9 cellular contexts compared by ENCODE assay signal in the genomic region with DNA sequence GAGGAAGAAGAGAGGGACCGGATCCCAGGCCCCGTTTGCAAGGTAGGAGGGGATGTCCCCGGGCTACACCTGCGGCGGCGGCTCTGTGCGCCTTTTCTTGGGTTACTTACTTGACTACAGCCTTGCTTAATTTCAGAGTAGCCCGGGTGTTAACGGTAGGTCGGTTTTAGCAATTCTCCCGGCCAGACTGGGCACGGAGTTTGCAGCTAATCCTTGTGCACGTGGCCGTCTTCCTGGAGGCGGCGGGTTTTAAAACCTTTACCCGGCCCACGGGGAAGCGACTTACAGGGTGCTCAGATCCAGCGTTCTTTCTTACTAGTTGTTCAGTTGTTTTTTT. TPM values are rescaled to one million over a fixed set of nuclear protein-coding genes. Genes with fewer than 3 reads are reported as not detected.
DNase-seq lines count a peak whose midpoint lies in the region; ATAC-seq and TF ChIP-seq lines count a peak whose summit lies in the region.
"Had no signal": no experiment of that assay in that cellular context is flagged by ENCODE, and none has a peak within 500 bp of the region (broad histone marks: within the 10 kb centered on the region; RNA-seq: fewer than 3 reads in every experiment).

No MANE protein-coding gene starts in this region.

- H3K4me2 ChIP-seq in SU-DHL-6 (ENCODE audit: low read depth, low read length, poor library complexity, severe bottlenecking) = peak overlapping the region; percentile 99

- peaks cover 51% of the 10 kb centered on the region for H3K36me3 ChIP-seq in SU-DHL-6 (ENCODE audit: low read length)
- H3K36me3 ChIP-seq in kidney epithelial cell (ENCODE audit: control insufficient read depth, insufficient read depth, low read length) = no peaks in the 10 kb centered on the region
- peaks cover 57% of the 10 kb centered on the region for H3K36me3 ChIP-seq in upper lobe of right lung

- peaks cover 37% of the 10 kb centered on the region for H3K36me3 Mint-ChIP-seq in activated CD4-positive, alpha-beta T cell treated with anti-CD3 and anti-CD28 coated beads, Interleukin-2, amount 10 ng/mL, durations not matched to agents 24 days and 14 days (ENCODE audit: low read depth)

- peaks cover 25% of the 10 kb centered on the region for H4K20me1 ChIP-seq in SU-DHL-6 (ENCODE audit: low read depth, low read length)

- H3K27me3 Mint-ChIP-seq in activated CD4-positive, alpha-beta T cell treated with anti-CD3 and anti-CD28 coated beads, Interleukin-2, amount 10 ng/mL, durations not matched to agents 24 days and 14 days = no peaks in the 10 kb centered on the region
- H3K27me3 Mint-ChIP-seq: stimulated activated naive CD8-positive, alpha-beta T cell treated with anti-CD3 and anti-CD28 coated beads, Interleukin-15, Interleukin-2, amounts not matched to agents 100 ng/mL and 50 ng/mL, for 24 hours had no signal

- H3K4me1 Mint-ChIP-seq in activated CD4-positive, alpha-beta T cell treated with anti-CD3 and anti-CD28 coated beads, Interleukin-2, amount 10 ng/mL, durations not matched to agents 24 days and 14 days = peaks cover 21% of the 10 kb centered on the region

- no peaks in the 10 kb centered on the region for H3K9me2 ChIP-seq in SU-DHL-6 (replicated peaks; ENCODE audit: insufficient read depth, low read length)

- peak; percentile 45 for DNase-seq in NCI-H510A treated with DMSO at 0.1 percent for 48 hours (lab: John Stamatoyannopoulos, UW)
- no peak for DNase-seq in NCI-H510A (lab: John Stamatoyannopoulos, UW)
- DNase-seq in kidney epithelial cell (ENCODE audit: low read depth) = no peak
- DNase-seq in upper lobe of right lung = no peak
- DNase-seq in activated CD4-positive, alpha-beta T cell treated with anti-CD3 and anti-CD28 coated beads, Interleukin-2, amount 10 ng/mL, durations not matched to agents 24 days and 14 days = no peak
- no peak for DNase-seq in NCI-H2171 treated with DMSO at 0.1 percent for 48 hours (lab: John Stamatoyannopoulos, UW)

- no peak for TF ChIP-seq CTCF in SU-DHL-6 (IDR thresholded peaks at IDR 0.05; ENCODE audit: insufficient read depth, low read length, poor library complexity, severe bottlenecking)
- TF ChIP-seq CTCF in kidney epithelial cell (IDR thresholded peaks at IDR 0.05; ENCODE audit: insufficient read depth, low read length, poor library complexity, severe bottlenecking) = no peak
- TF ChIP-seq CTCF in upper lobe of right lung (IDR thresholded peaks at IDR 0.05) = no peak

- H3K4me3 ChIP-seq in SU-DHL-6 (ENCODE audit: insufficient read depth, low read length, poor library complexity, severe bottlenecking) (peak overlapping the region; percentile 97), kidney epithelial cell (ENCODE audit: low read depth, low read length) (peak overlapping the region; percentile 88), upper lobe of right lung (peak overlapping the region; percentile 93)

- no peak overlapping the region for H3K4me3 Mint-ChIP-seq in activated CD4-positive, alpha-beta T cell treated with anti-CD3 and anti-CD28 coated beads, Interleukin-2, amount 10 ng/mL, durations not matched to agents 24 days and 14 days
- H3K4me3 Mint-ChIP-seq: stimulated activated naive CD8-positive, alpha-beta T cell treated with anti-CD3 and anti-CD28 coated beads, Interleukin-15, Interleukin-2, amounts not matched to agents 100 ng/mL and 50 ng/mL, for 24 hours had no signal

- no peak overlapping the region for H3K27ac Mint-ChIP-seq in activated CD4-positive, alpha-beta T cell treated with anti-CD3 and anti-CD28 coated beads, Interleukin-2, amount 10 ng/mL, durations not matched to agents 24 days and 14 days
- H3K27ac Mint-ChIP-seq: stimulated activated naive CD8-positive, alpha-beta T cell treated with anti-CD3 and anti-CD28 coated beads, Interleukin-15, Interleukin-2, amounts not matched to agents 100 ng/mL and 50 ng/mL, for 24 hours had no signal

- H3K79me2 ChIP-seq in SU-DHL-6 (ENCODE audit: insufficient read depth, low read length) = peaks cover 87% of the 10 kb centered on the region

- intact Hi-C loops in upper lobe of right lung (cut with DNase I) = no loop called here
- intact Hi-C loops in activated CD4-positive, alpha-beta T cell treated with anti-CD3 and anti-CD28 coated beads, Interleukin-2, amount 10 ng/mL, durations not matched to agents 24 days and 14 days (cut with micrococcal nuclease) = loop anchor here (1.0 to 10.0 kb wide), 8 partner anchors 8 to 1475 kb away; a partner anchor contains a TSS

- peak; percentile 13 for ATAC-seq in HG02763 (IDR thresholded peaks at IDR 0.05; ENCODE audit: unreplicated experiment)
- ATAC-seq in upper lobe of right lung = no peak

- H3K9me3 ChIP-seq in SU-DHL-6 (ENCODE audit: insufficient read depth, low read length) (no peaks in the 10 kb centered on the region), upper lobe of right lung (no peaks in the 10 kb centered on the region)

- peaks cover 28% of the 10 kb centered on the region for H3K4me1 ChIP-seq in upper lobe of right lung

- H3K27ac ChIP-seq in SU-DHL-6 (ENCODE audit: low read depth, low read length) (peak overlapping the region; percentile 80), upper lobe of right lung (peak overlapping the region; percentile 92)

- peaks cover 25% of the 10 kb centered on the region for H3F3A ChIP-seq in SU-DHL-6 (ENCODE audit: insufficient read depth)

- H3K27me3 ChIP-seq in SU-DHL-6 (ENCODE audit: low read length) = no peaks in the 10 kb centered on the region
- no peaks in the 10 kb centered on the region for H3K27me3 ChIP-seq in kidney epithelial cell (ENCODE audit: control insufficient read depth, insufficient read depth, low read length)
- H3K27me3 ChIP-seq in upper lobe of right lung = no peaks in the 10 kb centered on the region

- H3K9ac ChIP-seq in SU-DHL-6 (ENCODE audit: low read length) = peak overlapping the region; percentile 97

- H3K9me3 Mint-ChIP-seq in activated CD4-positive, alpha-beta T cell treated with anti-CD3 and anti-CD28 coated beads, Interleukin-2, amount 10 ng/mL, durations not matched to agents 24 days and 14 days = no peaks in the 10 kb centered on the region
- H3K9me3 Mint-ChIP-seq: stimulated activated naive CD8-positive, alpha-beta T cell treated with anti-CD3 and anti-CD28 coated beads, Interleukin-15, Interleukin-2, amounts not matched to agents 100 ng/mL and 50 ng/mL, for 24 hours had no signal

- peak overlapping the region; percentile 55 for H2AFZ ChIP-seq in SU-DHL-6 (ENCODE audit: low read depth, low read length, severe bottlenecking)

RNA-seq across cellular contexts. Expression of a gene that starts 0.3 kb away (rescaled TPM):
- total RNA-seq in kidney epithelial cell (30.9 and 40.1 TPM in 2 replicates), upper lobe of right lung (19.8 TPM)
- 120 and 128 TPM in 2 replicates for total RNA-seq in activated CD4-positive, alpha-beta T cell treated with anti-CD3 and anti-CD28 coated beads, Interleukin-2, amount 10 ng/mL, durations not matched to agents 24 days and 14 days

RNA-seq across cellular contexts. Expression of a gene that starts 0.5 kb away (rescaled TPM):
- total RNA-seq in kidney epithelial cell (13.1 and 17.9 TPM in 2 replicates), upper lobe of right lung (29.1 TPM)
- total RNA-seq in activated CD4-positive, alpha-beta T cell treated with anti-CD3 and anti-CD28 coated beads, Interleukin-2, amount 10 ng/mL, durations not matched to agents 24 days and 14 days = 46.4 and 48.9 TPM in 2 replicates

RNA-seq across cellular contexts. Expression of a gene that starts 13.5 kb away (rescaled TPM):
- total RNA-seq in kidney epithelial cell (22.1 and 37.0 TPM in 2 replicates), upper lobe of right lung (57.7 TPM)
- 69.0 and 69.6 TPM in 2 replicates for total RNA-seq in activated CD4-positive, alpha-beta T cell treated with anti-CD3 and anti-CD28 coated beads, Interleukin-2, amount 10 ng/mL, durations not matched to agents 24 days and 14 days
